ENCODE assay signal across 9 cellular contexts in the genomic region with DNA sequence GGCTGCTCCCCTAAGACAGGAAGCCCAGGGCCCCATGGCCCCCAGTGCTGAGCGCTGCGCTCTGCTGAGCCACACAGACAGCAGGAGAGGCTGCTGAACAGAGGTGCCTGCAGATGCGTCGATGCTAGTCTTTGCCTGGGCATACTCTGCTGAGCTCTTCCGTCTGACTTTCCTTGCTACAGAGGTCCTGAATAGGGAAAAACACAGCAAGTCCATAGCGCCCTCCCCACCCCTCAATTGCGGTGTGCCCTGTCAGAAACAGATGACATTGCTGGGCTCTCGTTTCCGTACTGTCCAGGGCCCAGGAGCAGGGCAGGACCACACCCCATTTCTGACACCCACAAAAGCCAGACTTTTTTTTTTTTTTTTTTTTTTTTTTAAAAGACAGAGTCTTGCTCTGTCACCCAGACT.
DNase-seq lines count a peak whose midpoint lies in the region; ATAC-seq and TF ChIP-seq lines count a peak whose summit lies in the region.
"Had no signal": no experiment of that assay in that cellular context is flagged by ENCODE, and none has a peak within 500 bp of the region (broad histone marks: within the 10 kb centered on the region; RNA-seq: fewer than 3 reads in every experiment).

No MANE protein-coding gene starts in this region.

- H3K27ac Mint-ChIP-seq in activated naive CD8-positive, alpha-beta T cell treated with anti-CD3 and anti-CD28 coated beads, Interleukin-2, amount 10 ng/mL, durations not matched to agents 7 days and 5 days, result peak overlapping the region; percentile 89

- intact Hi-C loops in right cardiac atrium (cut with DNase I) (no loop called here), left ventricle myocardium superior (cut with micrococcal nuclease) (no loop called here)

- no peaks in the 10 kb centered on the region for H3K27me3 Mint-ChIP-seq in activated naive CD8-positive, alpha-beta T cell treated with anti-CD3 and anti-CD28 coated beads, Interleukin-2, amount 10 ng/mL, durations not matched to agents 7 days and 5 days

- H3K36me3 Mint-ChIP-seq in activated naive CD8-positive, alpha-beta T cell treated with anti-CD3 and anti-CD28 coated beads, Interleukin-2, amount 10 ng/mL, durations not matched to agents 7 days and 5 days, result peaks cover 10% of the 10 kb centered on the region

- no peak for TF ChIP-seq POLR2A in upper lobe of left lung (IDR thresholded peaks at IDR 0.05)

- H3K36me3 ChIP-seq in upper lobe of left lung, result peaks cover 0 to 30% (median 0%) of the 10 kb centered on the region in 4 donors

- H3K4me3 Mint-ChIP-seq in activated naive CD8-positive, alpha-beta T cell treated with anti-CD3 and anti-CD28 coated beads, Interleukin-2, amount 10 ng/mL, durations not matched to agents 7 days and 5 days, result peak overlapping the region; percentile 64

- no peaks in the 10 kb centered on the region for H3K9me3 Mint-ChIP-seq in activated naive CD8-positive, alpha-beta T cell treated with anti-CD3 and anti-CD28 coated beads, Interleukin-2, amount 10 ng/mL, durations not matched to agents 7 days and 5 days

- no peak for TF ChIP-seq EP300 in upper lobe of left lung (IDR thresholded peaks at IDR 0.05)

- no peaks in the 10 kb centered on the region for H3K4me1 ChIP-seq in right cardiac atrium (ENCODE audit: control insufficient read depth, insufficient read depth, low read length)
- H3K4me1 ChIP-seq in upper lobe of left lung, result peaks cover 0 to 5% (median 0%) of the 10 kb centered on the region in 4 donors

- DNase-seq in right cardiac atrium (no peak), left ventricle myocardium superior (no peak), upper lobe of left lung (peak in 1 of 2 donors; percentile 66), foreskin melanocyte (no peak), middle frontal gyrus (ENCODE audit: extremely low spot score, low spot score) (no peak), DMS153 (lab: John Stamatoyannopoulos, UW) (no peak)
- DNase-seq in activated naive CD8-positive, alpha-beta T cell treated with anti-CD3 and anti-CD28 coated beads, Interleukin-2, amount 10 ng/mL, durations not matched to agents 7 days and 5 days, result peak; percentile 57
- DNase-seq: stimulated activated CD4-positive, alpha-beta T cell treated with anti-CD3 and anti-CD28 coated beads, Interleukin-4, amount 100 ng/mL, for 1 hour had no signal

- no peak overlapping the region for H3K27ac ChIP-seq in right cardiac atrium (ENCODE audit: low read length)
- no peak overlapping the region for H3K27ac ChIP-seq in upper lobe of left lung

- WGBS in right cardiac atrium, result 82% methylated on average over 9 of the region's 9 CpGs
- WGBS in upper lobe of left lung, 2 donors, result 67 to 73% methylated on average over 9 of the region's 9 CpGs

- no peaks in the 10 kb centered on the region for H3K27me3 ChIP-seq in right cardiac atrium (ENCODE audit: control insufficient read depth, insufficient read depth)
- no peaks in the 10 kb centered on the region for H3K27me3 ChIP-seq in upper lobe of left lung

- no peaks in the 10 kb centered on the region for H3K9me3 ChIP-seq in right cardiac atrium (ENCODE audit: control insufficient read depth, low read length)
- H3K9me3 ChIP-seq in upper lobe of left lung, result no peaks in the 10 kb centered on the region

- H3K4me3 ChIP-seq in right cardiac atrium (ENCODE audit: low read length), result no peak overlapping the region
- no peak overlapping the region for H3K4me3 ChIP-seq in upper lobe of left lung

- H3K4me1 Mint-ChIP-seq in activated naive CD8-positive, alpha-beta T cell treated with anti-CD3 and anti-CD28 coated beads, Interleukin-2, amount 10 ng/mL, durations not matched to agents 7 days and 5 days, result peaks cover 21% of the 10 kb centered on the region

- TF ChIP-seq CTCF in upper lobe of left lung (IDR thresholded peaks at IDR 0.05), result no peak

- ATAC-seq in right cardiac atrium (peak; percentile 42 to 52), left ventricle myocardium superior (no peak), HG03103 (IDR thresholded peaks at IDR 0.05; ENCODE audit: low read depth, unreplicated experiment) (peak; percentile 61), upper lobe of left lung (ENCODE audit: low FRiP score in 2 of 2) (peak; percentile 29 to 54)
- ATAC-seq in activated naive CD8-positive, alpha-beta T cell treated with anti-CD3 and anti-CD28 coated beads, Interleukin-2, amount 10 ng/mL, durations not matched to agents 7 days and 5 days (ENCODE audit: low read depth), result peak; percentile 100

- POLR2A ChIA-PET in activated naive CD8-positive, alpha-beta T cell treated with anti-CD3 and anti-CD28 coated beads, Interleukin-2, amount 10 ng/mL, durations not matched to agents 7 days and 5 days (lab: Charles Lee), result interaction anchor here (0.6 kb wide), 1 partner anchor 163 kb away, joined by 3 read pairs; no protein-coding TSS in a partner anchor
